Comparison of ENCODE assay signal across 18 cellular contexts in the genomic region with DNA sequence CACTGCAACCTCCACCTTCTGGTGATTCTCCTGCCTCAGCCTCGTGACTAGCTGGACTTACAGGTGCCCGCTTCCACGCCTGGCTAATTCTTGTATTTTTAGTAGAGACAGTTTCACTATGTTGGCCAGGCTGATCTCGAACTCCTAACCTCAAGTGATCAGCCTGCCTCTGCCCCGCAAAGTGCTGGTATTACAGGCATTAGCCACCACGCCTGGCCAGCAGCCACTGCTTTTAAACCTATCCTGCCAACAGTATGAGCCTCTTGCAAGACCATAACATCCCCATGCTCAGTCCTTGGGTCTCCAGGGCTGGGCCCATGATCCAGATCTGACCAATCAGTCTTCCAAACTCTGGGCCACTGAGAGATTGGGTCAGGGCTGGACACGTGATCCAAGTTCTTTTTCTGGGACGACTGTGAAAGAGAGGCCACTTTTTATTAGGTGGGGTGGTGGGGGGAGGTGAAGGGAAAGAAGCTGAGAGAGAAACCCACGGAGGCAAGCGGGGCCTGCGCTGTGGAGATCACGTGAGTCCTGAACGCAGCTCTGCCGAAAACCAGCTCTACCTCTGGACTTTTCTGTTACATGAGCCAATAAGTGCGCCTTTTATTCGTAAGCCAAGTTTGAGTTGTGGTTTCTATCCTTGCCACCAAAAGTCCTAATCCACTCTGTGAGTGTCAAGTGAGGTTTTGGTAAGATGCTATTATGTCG.
"Had no signal": no experiment of that assay in that cellular context is flagged by ENCODE, and none has a peak within 500 bp of the region (broad histone marks: within the 10 kb centered on the region; RNA-seq: fewer than 3 reads in every experiment).

No MANE protein-coding gene starts in this region.

- H3K27me3 Mint-ChIP-seq: activated naive CD8-positive, alpha-beta T cell treated with anti-CD3 and anti-CD28 coated beads, Interleukin-2, amount 10 ng/mL, durations not matched to agents 7 days and 5 days; dendritic cell treated with granulocyte-macrophage colony-stimulating factor and Interleukin-4, amounts not matched to agents 40 ng/mL and 50 ng/mL, for 4 days; effector memory CD8-positive, alpha-beta T cell; naive B cell had no signal

- DNase-seq: activated naive CD8-positive, alpha-beta T cell treated with anti-CD3 and anti-CD28 coated beads, Interleukin-2, amount 10 ng/mL, durations not matched to agents 7 days and 5 days; activated T-cell treated with anti-CD3 and anti-CD28 coated beads for 4 hours; effector memory CD8-positive, alpha-beta T cell; heart left ventricle; left colon; naive B cell; stimulated activated CD4-positive, alpha-beta T cell treated with anti-CD3 and anti-CD28 coated beads, Interleukin-15, amount 100 ng/mL, for 24 hours; stimulated activated CD4-positive, alpha-beta T cell treated with anti-CD3 and anti-CD28 coated beads, Interleukin-4, amount 100 ng/mL, for 24 hours; stimulated activated naive CD4-positive, alpha-beta T cell treated with Interleukin-2 at 50 U/mL for 16 hours had no signal

- H3K27ac ChIP-seq: epithelial cell of prostate, neutrophil, thoracic aorta had no signal

- H3K27me3 ChIP-seq: heart left ventricle, neutrophil had no signal

- H3K27ac Mint-ChIP-seq: activated naive CD8-positive, alpha-beta T cell treated with anti-CD3 and anti-CD28 coated beads, Interleukin-2, amount 10 ng/mL, durations not matched to agents 7 days and 5 days; dendritic cell treated with granulocyte-macrophage colony-stimulating factor and Interleukin-4, amounts not matched to agents 40 ng/mL and 50 ng/mL, for 4 days; T-helper 2 cell treated with Interferon-gamma antibody and Interleukin-4, amounts not matched to agents 5 μg/mL and 100 μg/mL, for 36 hours had no signal

- H3K4me3 ChIP-seq: heart left ventricle, lung, thoracic aorta had no signal

- ATAC-seq: activated CD4-positive, CD25-positive, alpha-beta regulatory T cell treated with anti-CD3 and anti-CD28 coated beads, Interleukin-2, amount 50 U/mL, for 24 hours; effector memory CD8-positive, alpha-beta T cell; heart left ventricle; left colon had no signal

- H3K9me3 ChIP-seq: heart left ventricle, neutrophil, thoracic aorta had no signal

- H3K9me3 Mint-ChIP-seq: activated naive CD8-positive, alpha-beta T cell treated with anti-CD3 and anti-CD28 coated beads, Interleukin-2, amount 10 ng/mL, durations not matched to agents 7 days and 5 days; dendritic cell treated with granulocyte-macrophage colony-stimulating factor and Interleukin-4, amounts not matched to agents 40 ng/mL and 50 ng/mL, for 4 days; effector memory CD8-positive, alpha-beta T cell; naive B cell; T-helper 2 cell treated with Interferon-gamma antibody and Interleukin-4, amounts not matched to agents 5 μg/mL and 100 μg/mL, for 36 hours had no signal

- FAIRE-seq: frontal cortex, islet of Langerhans had no signal

- H3K4me3 Mint-ChIP-seq: activated naive CD8-positive, alpha-beta T cell treated with anti-CD3 and anti-CD28 coated beads, Interleukin-2, amount 10 ng/mL, durations not matched to agents 7 days and 5 days; dendritic cell treated with granulocyte-macrophage colony-stimulating factor and Interleukin-4, amounts not matched to agents 40 ng/mL and 50 ng/mL, for 4 days; effector memory CD8-positive, alpha-beta T cell; T-helper 2 cell treated with Interferon-gamma antibody and Interleukin-4, amounts not matched to agents 5 μg/mL and 100 μg/mL, for 36 hours had no signal
